Comparison of ENCODE assay signal across 1 cellular context in the genomic region with DNA sequence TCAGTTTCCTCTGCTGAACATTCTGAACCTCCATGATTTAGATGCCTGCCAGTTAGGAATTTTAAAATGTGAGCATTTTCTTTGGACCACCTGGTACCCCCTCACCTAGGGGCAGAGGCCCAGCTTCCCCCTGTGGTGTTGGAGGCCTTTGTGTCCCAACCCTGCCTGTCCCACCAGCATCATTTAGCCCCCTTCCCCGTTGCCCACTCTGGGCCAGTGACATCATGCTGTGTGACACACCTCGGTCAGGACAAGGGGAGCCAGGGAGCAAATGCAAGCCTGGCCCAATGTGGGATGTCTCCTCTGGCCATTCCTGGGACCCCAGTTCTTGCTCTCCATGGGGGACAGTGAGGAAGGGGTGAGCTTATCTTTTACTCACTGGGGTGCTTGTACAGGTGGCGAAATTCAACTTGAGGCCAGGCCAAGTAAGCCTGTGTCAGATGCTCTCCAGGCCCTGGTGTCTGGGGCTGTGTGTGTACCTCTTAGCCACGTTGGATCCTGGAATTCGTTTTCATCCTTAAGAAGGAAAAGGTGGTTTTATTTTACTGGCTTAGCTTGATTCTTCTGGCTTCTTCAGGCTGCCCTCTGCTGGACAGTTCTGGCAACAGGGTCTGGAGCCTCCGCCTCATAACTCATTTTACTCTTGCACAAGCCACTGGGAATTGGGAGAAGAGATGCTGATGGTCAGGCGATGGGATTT.
TF ChIP-seq lines count a peak whose summit lies in the region.

No MANE protein-coding gene starts in this region.

TF ChIP-seq in HepG2, 621 proteins besides CTCF, POLR2A, EP300 and RAD21:
- TF ChIP-seq STAG1 (CRISPR knock-in tag; IDR thresholded peaks at IDR 0.05), result peak; percentile 71
- peak; percentile 67 for TF ChIP-seq XRCC5 (optimal IDR thresholded peaks at IDR 0.05; ENCODE audit: low read length)
- TF ChIP-seq CBX2 (IDR thresholded peaks at IDR 0.05; ENCODE audit: low read depth, low read length), result no peak
- TF ChIP-seq CBX2 (CRISPR knock-in tag; IDR thresholded peaks at IDR 0.05; ENCODE audit: low read depth), result no peak
- peak; percentile 59; the same call in 1 of the 2 replicates for TF ChIP-seq CEBPB (IDR thresholded peaks at IDR 0.05; ENCODE audit: borderline replicate concordance, low read depth, low read length)
- TF ChIP-seq SMC3 (IDR thresholded peaks at IDR 0.05; ENCODE audit: low read length), result peak; percentile 83
- no peak for TF ChIP-seq ZNF350 (CRISPR knock-in tag; IDR thresholded peaks at IDR 0.05; ENCODE audit: borderline replicate concordance, low read depth)
- peak; percentile 30 for TF ChIP-seq TEAD3 (CRISPR knock-in tag; optimal IDR thresholded peaks at IDR 0.05; ENCODE audit: borderline replicate concordance)
